Comparison of ENCODE assay signal across 8 cellular contexts in genomic region chr19:39413903-39414608, GRCh38. TPM values are rescaled to one million over a fixed set of nuclear protein-coding genes. Genes with fewer than 3 reads are reported as not detected.
DNase-seq lines count a peak whose midpoint lies in the region; ATAC-seq, FAIRE-seq and TF ChIP-seq lines count a peak whose summit lies in the region.

No MANE protein-coding gene starts in this region.

- H3K9ac ChIP-seq in BLaER1 treated with 17β-estradiol and CSF1 and Interleukin-3, amounts not matched to agents 10 nM and 100 nM = peak overlapping the region; percentile 92 to 99 (median 97)
- peak overlapping the region; percentile 76 for H3K9ac ChIP-seq in HepG2 (ENCODE audit: insufficient read depth, low read depth, low read length)

- TF ChIP-seq EP300 in HepG2 (IDR thresholded peaks at IDR 0.05; ENCODE audit: low read depth in 2 of 2, low read length in 2 of 2) = no peak
- TF ChIP-seq EP300 in HepG2 (CRISPR knock-in tag; IDR thresholded peaks at IDR 0.05; ENCODE audit: borderline replicate concordance) = no peak
- TF ChIP-seq EP300 in transverse colon (IDR thresholded peaks at IDR 0.05; ENCODE audit: low read depth) = no peak

- DNase-seq in HL-60 (ENCODE audit: low read depth in 1 of 2, low spot score in 1 of 2) (no peak), HepG2 (ENCODE audit: low spot score) (peak; percentile 32), transverse colon (peak; percentile 31), NCI-H2171 treated with DMSO at 0.1 percent for 48 hours (lab: John Stamatoyannopoulos, UW) (no peak), GM19240 (ENCODE audit: insufficient read length, low spot score) (no peak)

- H3K79me2 ChIP-seq in HepG2 (ENCODE audit: insufficient read depth, low read length) = peaks cover 15% of the 10 kb centered on the region

- peaks cover 50% of the 10 kb centered on the region for H3K4me1 Mint-ChIP-seq in brain

- in situ Hi-C loops in HepG2 (cut with HindIII; ENCODE audit: extremely low pct_ligation_motif_present, low pct_unique_long_range_greater_than_20kb) (no loop called here), transverse colon (cut with MboI; ENCODE audit: low pct_ligation_motif_present in 1 of 4, low pct_unique_long_range_greater_than_20kb in 1 of 4, low sequenced_read_pairs in 3 of 4) (no loop called here)

- TF ChIP-seq CTCF in HL-60 (IDR thresholded peaks at IDR 0.05; ENCODE audit: insufficient read depth, low read length) (no peak), brain (conservative IDR thresholded peaks at IDR 0.05) (no peak), HepG2 (CRISPR knock-in tag; IDR thresholded peaks at IDR 0.05) (peak; percentile 77), transverse colon (IDR thresholded peaks at IDR 0.05) (no peak)

- H2AFZ ChIP-seq in HepG2 (ENCODE audit: low read length) = no peak overlapping the region

- H3K9me3 Mint-ChIP-seq in brain = peaks cover 0 to 4% (median 0%) of the 10 kb centered on the region in 5 experiments

- POLR2A ChIA-PET in HepG2 (lab: Yijun Ruan, JAX) = interaction anchor here (0.6 to 4.2 kb wide), 9 partner anchors 12 to 26 kb away, joined by 4 to 47 read pairs (median 8); partner anchors contain the start of genes MED29, PAF1 and RPS16

- peak; percentile 34 for FAIRE-seq in HepG2 (lab: Jason Lieb, UNC)

- no TSS peak for BruUV-seq in HepG2 (replicated peaks; lab: Mats Ljungman, UMichigan)

- peak; percentile 35 for ATAC-seq in HepG2
- ATAC-seq in GM18519 (IDR thresholded peaks at IDR 0.05; ENCODE audit: low FRiP score, unreplicated experiment) = no peak

- no peaks in the 10 kb centered on the region for H3K27me3 ChIP-seq in BLaER1 treated with 17β-estradiol and CSF1 and Interleukin-3, amounts not matched to agents 10 nM and 100 nM
- peaks cover 33% of the 10 kb centered on the region for H3K27me3 ChIP-seq in HL-60 (ENCODE audit: insufficient read depth, poor library complexity, severe bottlenecking)
- H3K27me3 ChIP-seq in HepG2 (ENCODE audit: control insufficient read depth in 1 of 2, insufficient read depth in 2 of 2, low read length in 2 of 2) = no peaks in the 10 kb centered on the region
- H3K27me3 ChIP-seq in transverse colon = peaks cover 17% of the 10 kb centered on the region

- H3K27ac ChIP-seq in BLaER1 treated with 17β-estradiol and CSF1 and Interleukin-3, amounts not matched to agents 10 nM and 100 nM = peak overlapping the region; percentile 86 to 100 (median 96)
- H3K27ac ChIP-seq in HL-60 (replicated peaks) (no peak overlapping the region), HepG2 (ENCODE audit: extremely low read length, insufficient read depth, low read length) (peak overlapping the region; percentile 32), transverse colon (peak overlapping the region; percentile 98 to 100 (median 99))

- H3K4me3 Mint-ChIP-seq in brain = peak overlapping the region; percentile 91 to 99 (median 98)

- peaks cover 36% of the 10 kb centered on the region for H3K27me3 Mint-ChIP-seq in brain

- H3K9me3 ChIP-seq in BLaER1 treated with 17β-estradiol and CSF1 and Interleukin-3, amounts not matched to agents 10 nM and 100 nM (replicated peaks in 1 of 11) = no peaks in the 10 kb centered on the region
- H3K9me3 ChIP-seq in HepG2 (ENCODE audit: low read length) (no peaks in the 10 kb centered on the region), transverse colon (no peaks in the 10 kb centered on the region)

- 43% methylated on average over 12 of the region's 18 CpGs for WGBS in HepG2 (ENCODE audit: low lambda C conversion rate)
- 37 to 71% methylated on average over 1 to 18 of the region's 18 CpGs for WGBS in transverse colon (ENCODE audit: low coverage in 1 of 2), 2 donors

- intact Hi-C loops in HepG2 (cut with micrococcal nuclease; ENCODE audit: unreplicated experiment) (loop anchor here (5.0 to 10.0 kb wide), 3 partner anchors 72 to 292 kb away; partner anchors contain the start of genes EID2B and SAMD4B), transverse colon (cut with DNase I; ENCODE audit: low total_unique reads) (loop anchor here (2.0 kb wide), 1 partner anchor 15 kb away; no protein-coding TSS in a partner anchor)

- peak overlapping the region; percentile 83 to 99 (median 94) for H3K4me3 ChIP-seq in BLaER1 treated with 17β-estradiol and CSF1 and Interleukin-3, amounts not matched to agents 10 nM and 100 nM
- peak overlapping the region; percentile 73 for H3K4me3 ChIP-seq in HL-60 (replicated peaks; ENCODE audit: insufficient read depth, low read length)
- peak overlapping the region; percentile 65 to 97 (median 95) for H3K4me3 ChIP-seq in HepG2 (replicated peaks in 1 of 3; ENCODE audit: insufficient read depth in 1 of 3, low read depth in 2 of 3, low read length in 3 of 3)
- H3K4me3 ChIP-seq in transverse colon = peak overlapping the region; percentile 5 to 86 (median 75)

- no peak for TF ChIP-seq RAD21 in HepG2 (CRISPR knock-in tag; IDR thresholded peaks at IDR 0.05)

- no peak for TF ChIP-seq POLR2A in HepG2 (IDR thresholded peaks at IDR 0.05; ENCODE audit: insufficient read depth in 1 of 2, low read depth in 2 of 2, low read length in 2 of 2)
- no peak for TF ChIP-seq POLR2A in transverse colon (IDR thresholded peaks at IDR 0.05)

- H3K4me1 ChIP-seq in BLaER1 treated with 17β-estradiol and CSF1 and Interleukin-3, amounts not matched to agents 10 nM and 100 nM = peaks cover 33 to 51% (median 47%) of the 10 kb centered on the region in 10 experiments
- peaks cover 47% of the 10 kb centered on the region for H3K4me1 ChIP-seq in HepG2 (ENCODE audit: insufficient read depth, low read length)
- peaks cover 11 to 52% (median 40%) of the 10 kb centered on the region in 4 donors for H3K4me1 ChIP-seq in transverse colon

- peaks cover 4 to 58% (median 51%) of the 10 kb centered on the region in 11 experiments; a peak in 21 of 22 replicates for H4K20me1 ChIP-seq in BLaER1 treated with 17β-estradiol and CSF1 and Interleukin-3, amounts not matched to agents 10 nM and 100 nM
- no peaks in the 10 kb centered on the region for H4K20me1 ChIP-seq in HepG2 (ENCODE audit: insufficient read depth, low read length)

- H3K4me2 ChIP-seq in BLaER1 treated with 17β-estradiol and CSF1 and Interleukin-3, amounts not matched to agents 10 nM and 100 nM = peak overlapping the region; percentile 79 to 98 (median 91)
- H3K4me2 ChIP-seq in HepG2 (ENCODE audit: low read depth, low read length) = peak overlapping the region; percentile 88

- CTCF ChIA-PET in HepG2 (lab: Yijun Ruan, JAX; ENCODE audit: low intra/inter-chr PET ratio, low total read pairs) = interaction anchor here (5.1 kb wide), 1 partner anchor 17 kb away, joined by 127 read pairs; no protein-coding TSS in a partner anchor

- H3K36me3 ChIP-seq in BLaER1 treated with 17β-estradiol and CSF1 and Interleukin-3, amounts not matched to agents 10 nM and 100 nM = peaks cover 40 to 49% (median 46%) of the 10 kb centered on the region in 11 experiments
- H3K36me3 ChIP-seq in HepG2 (replicated peaks in 1 of 2; ENCODE audit: control insufficient read depth in 1 of 2, insufficient read depth in 2 of 2, low read length in 2 of 2) (peaks cover 4 to 8% of the 10 kb centered on the region in 2 experiments; a peak in 4 of 5 replicates), transverse colon (no peaks in the 10 kb centered on the region)

- peaks cover 27% of the 10 kb centered on the region for H3K36me3 Mint-ChIP-seq in brain

- H3K27ac Mint-ChIP-seq in brain = peak overlapping the region; percentile 97 to 99 (median 98)

RNA-seq across cellular contexts. Expression of gene PLEKHG2, which starts 1.6 kb away (rescaled TPM):
- polyA plus RNA-seq in brain (ENCODE audit: insufficient read depth, low read depth, low replicate concordance) (28.8 TPM), HepG2 (2011; rRNA removed) (6.8 and 7.8 TPM in 2 replicates)
- total RNA-seq in HepG2 (2016; rRNA removed; fragmentation: Illumina TruSeq; extraction: Trizol) (3.6 and 5.2 TPM in 2 replicates), transverse colon (10 to 100 TPM in 2 of 4 donors, 1 to 10 TPM in 2; 6.1 to 27.7 (median 11.9) TPM)
- total RNA-seq in HepG2 (2016; cell fraction: cytosol; rRNA removed; fragmentation: Illumina TruSeq; extraction: Trizol; ENCODE audit: low read depth) = 0.51 and 1.9 TPM in 2 replicates
- 3.1 and 4.0 TPM in 2 replicates for total RNA-seq in HepG2 (2016; cell fraction: insoluble cytoplasmic fraction; rRNA removed; fragmentation: Illumina TruSeq; extraction: Trizol)
- total RNA-seq in HepG2 (2016; cell fraction: membrane; rRNA removed; fragmentation: Illumina TruSeq; extraction: Trizol) = 2.0 and 3.5 TPM in 2 replicates
- 6.8 TPM in 2 replicates for total RNA-seq in HepG2 (2016; cell fraction: nucleus; rRNA removed; fragmentation: Illumina TruSeq; extraction: Trizol)
- 1.9 and 2.4 TPM in 2 replicates for polyA plus RNA-seq in HepG2 (2011; cell fraction: cytosol; rRNA removed)
- polyA plus RNA-seq in HepG2 (2011; cell fraction: nucleus; rRNA removed) = 30.6 and 32.3 TPM in 2 replicates
- polyA plus RNA-seq in HepG2 (2012) = 5.1 and 11.3 TPM in 2 replicates
- 0.75 and 1.5 TPM in 2 replicates for polyA plus RNA-seq in HepG2 (2016; cell fraction: cytosol; fragmentation: Illumina TruSeq; extraction: Trizol; ENCODE audit: low read depth)
- 2.8 and 5.1 TPM in 2 replicates for polyA plus RNA-seq in HepG2 (2016; cell fraction: insoluble cytoplasmic fraction; fragmentation: Illumina TruSeq; extraction: Trizol; ENCODE audit: low read depth)
- 2.6 and 3.5 TPM in 2 replicates for polyA plus RNA-seq in HepG2 (2016; cell fraction: membrane; fragmentation: Illumina TruSeq; extraction: Trizol; ENCODE audit: low read depth)
- 17.4 and 28.3 TPM in 2 replicates for polyA plus RNA-seq in HepG2 (2016; cell fraction: nucleus; fragmentation: Illumina TruSeq; extraction: Trizol; ENCODE audit: insufficient read depth, low read depth)
- polyA minus RNA-seq in HepG2 (2011; rRNA and poly(A)+ RNA removed; ENCODE audit: low replicate concordance) = 6.5 and 8.4 TPM in 2 replicates
- polyA minus RNA-seq in HepG2 (2011; cell fraction: cytosol; rRNA and poly(A)+ RNA removed) = 6.3 and 8.3 TPM in 2 replicates
- polyA minus RNA-seq in HepG2 (2011; cell fraction: nucleus; rRNA and poly(A)+ RNA removed) = 18.9 and 20.1 TPM in 2 replicates

RNA-seq across cellular contexts. Expression of gene ZFP36, which starts 7.4 kb away (rescaled TPM):
- 20.6 TPM for polyA plus RNA-seq in brain (ENCODE audit: insufficient read depth, low read depth, low replicate concordance)
- total RNA-seq in HepG2 (2016; rRNA removed; fragmentation: Illumina TruSeq; extraction: Trizol) = 0.81 and 1.7 TPM in 2 replicates
- total RNA-seq in HepG2 (2016; cell fraction: cytosol; rRNA removed; fragmentation: Illumina TruSeq; extraction: Trizol; ENCODE audit: low read depth) = 1.2 and 1.4 TPM in 2 replicates
- total RNA-seq in HepG2 (2016; cell fraction: insoluble cytoplasmic fraction; rRNA removed; fragmentation: Illumina TruSeq; extraction: Trizol) = 0.52 and 1.3 TPM in 2 replicates
- 1.9 and 2.1 TPM in 2 replicates for total RNA-seq in HepG2 (2016; cell fraction: membrane; rRNA removed; fragmentation: Illumina TruSeq; extraction: Trizol)
- 1.1 and 2.6 TPM in 2 replicates for total RNA-seq in HepG2 (2016; cell fraction: nucleus; rRNA removed; fragmentation: Illumina TruSeq; extraction: Trizol)
- 1.4 and 2.1 TPM in 2 replicates for polyA plus RNA-seq in HepG2 (2011; rRNA removed)
- 2.1 TPM in 2 replicates for polyA plus RNA-seq in HepG2 (2011; cell fraction: cytosol; rRNA removed)
- polyA plus RNA-seq in HepG2 (2011; cell fraction: nucleus; rRNA removed) = 10.8 and 12.7 TPM in 2 replicates
- polyA plus RNA-seq in HepG2 (2012) = 9.4 and 10.6 TPM in 2 replicates
- polyA plus RNA-seq in HepG2 (2016; cell fraction: cytosol; fragmentation: Illumina TruSeq; extraction: Trizol; ENCODE audit: low read depth) = 1.1 and 1.3 TPM in 2 replicates
- 2.3 and 4.1 TPM in 2 replicates for polyA plus RNA-seq in HepG2 (2016; cell fraction: insoluble cytoplasmic fraction; fragmentation: Illumina TruSeq; extraction: Trizol; ENCODE audit: low read depth)
- polyA plus RNA-seq in HepG2 (2016; cell fraction: membrane; fragmentation: Illumina TruSeq; extraction: Trizol; ENCODE audit: low read depth) = 1.9 and 2.8 TPM in 2 replicates
- polyA plus RNA-seq in HepG2 (2016; cell fraction: nucleus; fragmentation: Illumina TruSeq; extraction: Trizol; ENCODE audit: insufficient read depth, low read depth) = 6.2 and 8.4 TPM in 2 replicates
- 4.1 and 5.5 TPM in 2 replicates for polyA minus RNA-seq in HepG2 (2011; rRNA and poly(A)+ RNA removed; ENCODE audit: low replicate concordance)
- polyA minus RNA-seq in HepG2 (2011; cell fraction: cytosol; rRNA and poly(A)+ RNA removed) = 7.8 and 9.2 TPM in 2 replicates
- polyA minus RNA-seq in HepG2 (2011; cell fraction: nucleus; rRNA and poly(A)+ RNA removed) = 4.1 and 6.0 TPM in 2 replicates
- 100 to 1,000 TPM; 280 to 924 (median 309) TPM for total RNA-seq in transverse colon

RNA-seq across cellular contexts. Expression of gene RPS16, which starts 21.7 kb away (rescaled TPM):
- 2,932 TPM for polyA plus RNA-seq in brain (ENCODE audit: insufficient read depth, low read depth, low replicate concordance)
- total RNA-seq in HepG2 (2016; rRNA removed; fragmentation: Illumina TruSeq; extraction: Trizol) = 488 and 790 TPM in 2 replicates
- total RNA-seq in HepG2 (2016; cell fraction: cytosol; rRNA removed; fragmentation: Illumina TruSeq; extraction: Trizol; ENCODE audit: low read depth) = 875 and 1,100 TPM in 2 replicates
- 524 and 648 TPM in 2 replicates for total RNA-seq in HepG2 (2016; cell fraction: insoluble cytoplasmic fraction; rRNA removed; fragmentation: Illumina TruSeq; extraction: Trizol)
- total RNA-seq in HepG2 (2016; cell fraction: membrane; rRNA removed; fragmentation: Illumina TruSeq; extraction: Trizol) = 1,389 and 1,434 TPM in 2 replicates
- total RNA-seq in HepG2 (2016; cell fraction: nucleus; rRNA removed; fragmentation: Illumina TruSeq; extraction: Trizol) = 216 and 289 TPM in 2 replicates
- 2,583 and 2,596 TPM in 2 replicates for polyA plus RNA-seq in HepG2 (2011; rRNA removed)
- 6,196 and 9,335 TPM in 2 replicates for polyA plus RNA-seq in HepG2 (2011; cell fraction: cytosol; rRNA removed)
- 2,074 and 2,083 TPM in 2 replicates for polyA plus RNA-seq in HepG2 (2011; cell fraction: nucleus; rRNA removed)
- 3,042 and 3,601 TPM in 2 replicates for polyA plus RNA-seq in HepG2 (2012)
- polyA plus RNA-seq in HepG2 (2016; cell fraction: cytosol; fragmentation: Illumina TruSeq; extraction: Trizol; ENCODE audit: low read depth) = 3,994 and 4,562 TPM in 2 replicates
- 2,744 and 2,812 TPM in 2 replicates for polyA plus RNA-seq in HepG2 (2016; cell fraction: insoluble cytoplasmic fraction; fragmentation: Illumina TruSeq; extraction: Trizol; ENCODE audit: low read depth)
- polyA plus RNA-seq in HepG2 (2016; cell fraction: membrane; fragmentation: Illumina TruSeq; extraction: Trizol; ENCODE audit: low read depth) = 5,655 and 5,989 TPM in 2 replicates
- 1,642 and 1,701 TPM in 2 replicates for polyA plus RNA-seq in HepG2 (2016; cell fraction: nucleus; fragmentation: Illumina TruSeq; extraction: Trizol; ENCODE audit: insufficient read depth, low read depth)
- polyA minus RNA-seq in HepG2 (2011; rRNA and poly(A)+ RNA removed; ENCODE audit: low replicate concordance) = 2,434 and 2,985 TPM in 2 replicates
- polyA minus RNA-seq in HepG2 (2011; cell fraction: cytosol; rRNA and poly(A)+ RNA removed) = 1,333 and 1,373 TPM in 2 replicates
- polyA minus RNA-seq in HepG2 (2011; cell fraction: nucleus; rRNA and poly(A)+ RNA removed) = 311 and 415 TPM in 2 replicates
- 1,000 to 10,000 TPM in 3 of 4 donors, 100 to 1,000 TPM in 1; 718 to 1,665 (median 1,335) TPM for total RNA-seq in transverse colon

RNA-seq across cellular contexts. Expression of gene MED29, which starts 22.9 kb away (rescaled TPM):
- 71.5 TPM for polyA plus RNA-seq in brain (ENCODE audit: insufficient read depth, low read depth, low replicate concordance)
- total RNA-seq in HepG2 (2016; rRNA removed; fragmentation: Illumina TruSeq; extraction: Trizol) = 14.0 and 18.1 TPM in 2 replicates
- total RNA-seq in HepG2 (2016; cell fraction: cytosol; rRNA removed; fragmentation: Illumina TruSeq; extraction: Trizol; ENCODE audit: low read depth) = 3.3 and 3.4 TPM in 2 replicates
- total RNA-seq in HepG2 (2016; cell fraction: insoluble cytoplasmic fraction; rRNA removed; fragmentation: Illumina TruSeq; extraction: Trizol) = 14.6 and 16.5 TPM in 2 replicates
- 8.2 and 8.3 TPM in 2 replicates for total RNA-seq in HepG2 (2016; cell fraction: membrane; rRNA removed; fragmentation: Illumina TruSeq; extraction: Trizol)
- 6.8 and 6.9 TPM in 2 replicates for total RNA-seq in HepG2 (2016; cell fraction: nucleus; rRNA removed; fragmentation: Illumina TruSeq; extraction: Trizol)
- 19.7 and 23.7 TPM in 2 replicates for polyA plus RNA-seq in HepG2 (2011; rRNA removed)
- 23.2 and 27.9 TPM in 2 replicates for polyA plus RNA-seq in HepG2 (2011; cell fraction: cytosol; rRNA removed)
- 16.6 and 20.4 TPM in 2 replicates for polyA plus RNA-seq in HepG2 (2011; cell fraction: nucleus; rRNA removed)
- 12.2 and 13.4 TPM in 2 replicates for polyA plus RNA-seq in HepG2 (2012)
- polyA plus RNA-seq in HepG2 (2016; cell fraction: cytosol; fragmentation: Illumina TruSeq; extraction: Trizol; ENCODE audit: low read depth) = 3.1 TPM in 2 replicates
- polyA plus RNA-seq in HepG2 (2016; cell fraction: insoluble cytoplasmic fraction; fragmentation: Illumina TruSeq; extraction: Trizol; ENCODE audit: low read depth) = 18.4 and 20.3 TPM in 2 replicates
- polyA plus RNA-seq in HepG2 (2016; cell fraction: membrane; fragmentation: Illumina TruSeq; extraction: Trizol; ENCODE audit: low read depth) = 6.3 and 7.9 TPM in 2 replicates
- polyA plus RNA-seq in HepG2 (2016; cell fraction: nucleus; fragmentation: Illumina TruSeq; extraction: Trizol; ENCODE audit: insufficient read depth, low read depth) = 14.1 and 15.8 TPM in 2 replicates
- polyA minus RNA-seq in HepG2 (2011; rRNA and poly(A)+ RNA removed; ENCODE audit: low replicate concordance) = 44.1 and 48.3 TPM in 2 replicates
- polyA minus RNA-seq in HepG2 (2011; cell fraction: cytosol; rRNA and poly(A)+ RNA removed) = 10.6 and 11.3 TPM in 2 replicates
- 10.1 and 13.1 TPM in 2 replicates for polyA minus RNA-seq in HepG2 (2011; cell fraction: nucleus; rRNA and poly(A)+ RNA removed)
- 10 to 100 TPM; 22.8 to 37.4 (median 27.8) TPM for total RNA-seq in transverse colon

RNA-seq across cellular contexts. Expression of gene PAF1, which starts 23.1 kb away (rescaled TPM):
- polyA plus RNA-seq in brain (ENCODE audit: insufficient read depth, low read depth, low replicate concordance) = 92.9 TPM
- 30.2 and 31.0 TPM in 2 replicates for total RNA-seq in HepG2 (2016; rRNA removed; fragmentation: Illumina TruSeq; extraction: Trizol)
- total RNA-seq in HepG2 (2016; cell fraction: cytosol; rRNA removed; fragmentation: Illumina TruSeq; extraction: Trizol; ENCODE audit: low read depth) = 4.3 and 4.6 TPM in 2 replicates
- total RNA-seq in HepG2 (2016; cell fraction: insoluble cytoplasmic fraction; rRNA removed; fragmentation: Illumina TruSeq; extraction: Trizol) = 25.2 and 33.6 TPM in 2 replicates
- total RNA-seq in HepG2 (2016; cell fraction: membrane; rRNA removed; fragmentation: Illumina TruSeq; extraction: Trizol) = 7.2 and 8.9 TPM in 2 replicates
- total RNA-seq in HepG2 (2016; cell fraction: nucleus; rRNA removed; fragmentation: Illumina TruSeq; extraction: Trizol) = 17.1 and 20.6 TPM in 2 replicates
- polyA plus RNA-seq in HepG2 (2011; rRNA removed) = 30.3 and 31.1 TPM in 2 replicates
- 23.2 and 28.5 TPM in 2 replicates for polyA plus RNA-seq in HepG2 (2011; cell fraction: cytosol; rRNA removed)
- polyA plus RNA-seq in HepG2 (2011; cell fraction: nucleus; rRNA removed) = 46.4 and 51.2 TPM in 2 replicates
- polyA plus RNA-seq in HepG2 (2012) = 31.0 and 32.0 TPM in 2 replicates
- 4.2 and 4.5 TPM in 2 replicates for polyA plus RNA-seq in HepG2 (2016; cell fraction: cytosol; fragmentation: Illumina TruSeq; extraction: Trizol; ENCODE audit: low read depth)
- polyA plus RNA-seq in HepG2 (2016; cell fraction: insoluble cytoplasmic fraction; fragmentation: Illumina TruSeq; extraction: Trizol; ENCODE audit: low read depth) = 45.7 and 53.2 TPM in 2 replicates
- polyA plus RNA-seq in HepG2 (2016; cell fraction: membrane; fragmentation: Illumina TruSeq; extraction: Trizol; ENCODE audit: low read depth) = 7.1 and 7.8 TPM in 2 replicates
- 51.5 and 52.7 TPM in 2 replicates for polyA plus RNA-seq in HepG2 (2016; cell fraction: nucleus; fragmentation: Illumina TruSeq; extraction: Trizol; ENCODE audit: insufficient read depth, low read depth)
- 32.5 and 51.4 TPM in 2 replicates for polyA minus RNA-seq in HepG2 (2011; rRNA and poly(A)+ RNA removed; ENCODE audit: low replicate concordance)
- 17.1 and 19.9 TPM in 2 replicates for polyA minus RNA-seq in HepG2 (2011; cell fraction: cytosol; rRNA and poly(A)+ RNA removed)
- 30.1 and 33.9 TPM in 2 replicates for polyA minus RNA-seq in HepG2 (2011; cell fraction: nucleus; rRNA and poly(A)+ RNA removed)
- total RNA-seq in transverse colon = 10 to 100 TPM; 37.8 to 71.2 (median 43.0) TPM

Comparison
In these comparisons a context has a peak if more than half of its experiments do, and no peak if none do; other contexts are left out.
1. DNase-seq: peak in HepG2 (single experiment) and transverse colon (single experiment); none in HL-60 (0 of 2), NCI-H2171 treated with DMSO at 0.1 percent for 48 hours (single experiment) and GM19240 (single experiment).
2. RNA of gene ZFP36, which starts 7.4 kb away (total RNA-seq): 280 to 924 TPM in transverse colon; 0.52 to 2.6 TPM in HepG2; every median in the first group is over 10 times any median in the second.
3. Peak in every context shown above with its lines, with median percentiles within 50 percentile points of each other: H3K4me3 ChIP-seq.